19 cellular contexts compared by ENCODE assay signal in the genomic region with DNA sequence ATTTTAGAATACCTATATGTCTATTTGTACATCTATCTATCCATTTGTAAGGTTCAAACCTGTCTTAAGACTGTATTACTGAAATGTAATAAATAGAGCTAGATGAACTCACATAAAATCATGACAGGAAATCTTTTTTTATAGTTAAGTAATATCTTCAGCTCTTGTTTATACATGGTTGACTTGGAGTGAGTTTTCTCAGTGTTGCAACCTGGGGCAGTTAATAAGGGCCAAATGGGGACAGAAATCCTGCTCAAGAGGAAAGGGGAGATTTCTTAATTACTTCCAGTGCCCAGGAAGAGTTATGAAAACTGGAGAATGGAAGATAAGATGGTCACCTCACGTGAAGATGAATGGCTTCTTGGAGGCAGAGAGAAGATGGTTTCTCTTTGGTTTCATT.
"Had no signal": no experiment of that assay in that cellular context is flagged by ENCODE, and none has a peak within 500 bp of the region (broad histone marks: within the 10 kb centered on the region; RNA-seq: fewer than 3 reads in every experiment).

No MANE protein-coding gene starts in this region.

- H3K9me3 ChIP-seq: MG63, SK-N-SH had no signal

- H3K27ac ChIP-seq: HL-60, RWPE1 had no signal

- H3K36me3 ChIP-seq: MG63 had no signal

- H3K27me3 ChIP-seq: MG63 had no signal

- DNase-seq: KBM-7, MG63, NCI-H1092, NCI-H1105 treated with DMSO at 0.1 percent for 48 hours, NCI-H1417 treated with DMSO at 0.1 percent for 48 hours, NCI-H146, NCI-H1694 treated with DMSO at 0.1 percent for 48 hours, NCI-H1930, NCI-H2081, NCI-H2107, NCI-H2227 treated with DMSO at 0.1 percent for 48 hours, NCI-H524 treated with DMSO at 0.1 percent for 48 hours, NCI-H69, NCI-H774, SHP77, SK-N-SH, SW 1271 had no signal

- H3K4me3 ChIP-seq: MG63 had no signal
